ENCODE assay signal across 18 cellular contexts in genomic region chr1:225748479-225748878, GRCh38. TPM values are rescaled to one million over a fixed set of nuclear protein-coding genes. Genes with fewer than 3 reads are reported as not detected.
DNase-seq lines count a peak whose midpoint lies in the region; ATAC-seq, FAIRE-seq and TF ChIP-seq lines count a peak whose summit lies in the region.
"Had no signal": no experiment of that assay in that cellular context is flagged by ENCODE, and none has a peak within 500 bp of the region (broad histone marks: within the 10 kb centered on the region; RNA-seq: fewer than 3 reads in every experiment).

No MANE protein-coding gene starts in this region.

- H3K79me2 ChIP-seq in K562 (ENCODE audit: control insufficient read depth, insufficient read depth, low read length) (no peaks in the 10 kb centered on the region), osteoblast (ENCODE audit: insufficient read depth, low read length) (no peaks in the 10 kb centered on the region)

- H3K4me1 ChIP-seq in K562 (replicated peaks in 1 of 2; ENCODE audit: control insufficient read depth in 2 of 2, insufficient read depth in 2 of 2, low read length in 2 of 2) (peaks cover 0 to 5% of the 10 kb centered on the region in 2 experiments; a peak in 2 of 5 replicates), osteoblast (ENCODE audit: insufficient read depth, low read length) (peaks cover 17% of the 10 kb centered on the region)
- no peaks in the 10 kb centered on the region for H3K4me1 ChIP-seq in CD8-positive, alpha-beta memory T cell (ENCODE audit: insufficient read depth, low read length)

- no peaks in the 10 kb centered on the region for H3K9me1 ChIP-seq in K562 (ENCODE audit: control insufficient read depth, insufficient read depth, low read length)

- ATAC-seq in K562 (no peak), HG03139 (IDR thresholded peaks at IDR 0.05; ENCODE audit: unreplicated experiment) (no peak)
- no peak for ATAC-seq in activated CD8-positive, alpha-beta T cell treated with anti-CD3 and anti-CD28 coated beads, Interleukin-2, amount 10 ng/mL, durations not matched to agents 7 days and 5 days

- DNase-seq in Calu3 (no peak), K562 (ENCODE audit: extremely low read depth in 1 of 4, low spot score in 3 of 4) (no peak), fibroblast of gingiva (ENCODE audit: low read depth) (peak; percentile 87), osteoblast (ENCODE audit: insufficient read length, low spot score, missing footprints) (no peak)
- DNase-seq in CD8-positive, alpha-beta memory T cell: no peak
- no peak for DNase-seq in activated CD8-positive, alpha-beta T cell treated with anti-CD3 and anti-CD28 coated beads, Interleukin-2, amount 10 ng/mL, durations not matched to agents 7 days and 5 days
- DNase-seq in activated CD4-positive, alpha-beta T cell treated with anti-CD3 and anti-CD28 coated beads, Interleukin-2, amount 50 U/mL, for 4 hours: no peak
- DNase-seq: CD4-positive, CD25-positive, alpha-beta regulatory T cell; DMS79; HCEC 1CT; NCI-H2029; NCI-H2171 treated with DMSO at 0.1 percent for 48 hours; NCI-H510A; RPMI8226; SJCRH30 had no signal

- POLR2A ChIA-PET in K562 (lab: Yijun Ruan, JAX): no interaction called here
- POLR2A ChIA-PET in CD8-positive, alpha-beta memory T cell (lab: Charles Lee): no interaction called here
- POLR2A ChIA-PET in activated CD8-positive, alpha-beta T cell treated with anti-CD3 and anti-CD28 coated beads, Interleukin-2, amount 10 ng/mL, durations not matched to agents 7 days and 5 days (lab: Charles Lee): interaction anchor here (0.6 kb wide), 1 partner anchor 242 kb away, joined by 4 read pairs; no protein-coding TSS in a partner anchor

- no peak for TF ChIP-seq POLR2A in K562 (conservative IDR thresholded peaks at IDR 0.05)

- H4K20me1 ChIP-seq in K562 (replicated peaks; ENCODE audit: control insufficient read depth, insufficient read depth, low read length) (peaks cover 5% of the 10 kb centered on the region; the same call in 1 of the 2 replicates), osteoblast (ENCODE audit: insufficient read depth, low read length) (no peaks in the 10 kb centered on the region)

- CTCF ChIA-PET in Calu3 (lab: Charles Lee) (interaction anchor here (0.8 to 1.3 kb wide), 2 partner anchors 29 to 61 kb away, joined by 3 read pairs; partner anchors contain the start of gene SRP9), K562 (lab: Yijun Ruan, JAX; ENCODE audit: low intra/inter-chr PET ratio) (interaction anchor here (0.6 kb wide), 1 partner anchor 26 kb away, joined by 3 read pairs; no protein-coding TSS in a partner anchor)
- CTCF ChIA-PET in CD8-positive, alpha-beta memory T cell (lab: Charles Lee): no interaction called here
- CTCF ChIA-PET in activated CD8-positive, alpha-beta T cell treated with anti-CD3 and anti-CD28 coated beads, Interleukin-2, amount 10 ng/mL, durations not matched to agents 7 days and 5 days (lab: Charles Lee): no interaction called here

- H3K27ac ChIP-seq in K562 (ENCODE audit: extremely low read depth, low read depth, low read length) (no peak overlapping the region), osteoblast (ENCODE audit: low read depth, low read length) (peak overlapping the region; percentile 28)
- H3K27ac ChIP-seq in CD8-positive, alpha-beta memory T cell (ENCODE audit: low read depth, low read length): no peak overlapping the region
- H3K27ac ChIP-seq: SJCRH30 had no signal

- peaks cover 23% of the 10 kb centered on the region for H3K4me1 Mint-ChIP-seq in Calu3 (ENCODE audit: low read depth, unreplicated experiment)
- no peaks in the 10 kb centered on the region for H3K4me1 Mint-ChIP-seq in CD8-positive, alpha-beta memory T cell
- no peaks in the 10 kb centered on the region for H3K4me1 Mint-ChIP-seq in activated CD8-positive, alpha-beta T cell treated with anti-CD3 and anti-CD28 coated beads, Interleukin-2, amount 10 ng/mL, durations not matched to agents 7 days and 5 days (ENCODE audit: low read depth)
- H3K4me1 Mint-ChIP-seq: CD4-positive, CD25-positive, alpha-beta regulatory T cell had no signal

- peaks cover 6% of the 10 kb centered on the region for H3K36me3 Mint-ChIP-seq in Calu3 (ENCODE audit: insufficient read depth, unreplicated experiment)
- no peaks in the 10 kb centered on the region for H3K36me3 Mint-ChIP-seq in CD8-positive, alpha-beta memory T cell
- H3K36me3 Mint-ChIP-seq in activated CD8-positive, alpha-beta T cell treated with anti-CD3 and anti-CD28 coated beads, Interleukin-2, amount 10 ng/mL, durations not matched to agents 7 days and 5 days (ENCODE audit: low read depth): no peaks in the 10 kb centered on the region
- H3K36me3 Mint-ChIP-seq: CD4-positive, CD25-positive, alpha-beta regulatory T cell had no signal

- H3K9me3 ChIP-seq in K562 (replicated peaks; ENCODE audit: control insufficient read depth, insufficient read depth, low read depth, low read length) (no peaks in the 10 kb centered on the region), osteoblast (ENCODE audit: low read depth, low read length) (no peaks in the 10 kb centered on the region)
- H3K9me3 ChIP-seq in CD8-positive, alpha-beta memory T cell (ENCODE audit: low read length): no peaks in the 10 kb centered on the region
- H3K9me3 ChIP-seq: SJCRH30 had no signal

- H3K9me3 Mint-ChIP-seq in Calu3 (ENCODE audit: low read depth, unreplicated experiment): no peaks in the 10 kb centered on the region
- no peaks in the 10 kb centered on the region for H3K9me3 Mint-ChIP-seq in CD8-positive, alpha-beta memory T cell
- H3K9me3 Mint-ChIP-seq in activated CD8-positive, alpha-beta T cell treated with anti-CD3 and anti-CD28 coated beads, Interleukin-2, amount 10 ng/mL, durations not matched to agents 7 days and 5 days (ENCODE audit: insufficient read depth): no peaks in the 10 kb centered on the region

- in situ Hi-C loops in K562 (cut with MboI): no loop called here

- peak overlapping the region in 1 of 2 experiments; percentile 27; a peak in 1 of 4 replicates for H3K9ac ChIP-seq in K562 (ENCODE audit: insufficient read depth in 1 of 2, low read depth in 2 of 2, low read length in 2 of 2)

- no peaks in the 10 kb centered on the region for H3K27me3 Mint-ChIP-seq in Calu3 (ENCODE audit: unreplicated experiment)
- H3K27me3 Mint-ChIP-seq in CD8-positive, alpha-beta memory T cell: peaks cover 2 to 5% of the 10 kb centered on the region in 2 donors
- H3K27me3 Mint-ChIP-seq in activated CD8-positive, alpha-beta T cell treated with anti-CD3 and anti-CD28 coated beads, Interleukin-2, amount 10 ng/mL, durations not matched to agents 7 days and 5 days (ENCODE audit: low read depth): no peaks in the 10 kb centered on the region

- no peak for TF ChIP-seq RAD21 in K562 (CRISPR knock-in tag; conservative IDR thresholded peaks at IDR 0.05 in 1 of 2, IDR thresholded peaks at IDR 0.05 in 1 of 2)

- BruUV-seq in Calu3 (replicated peaks; lab: Mats Ljungman, UMichigan): no TSS peak
- no TSS peak for BruUV-seq in K562 (replicated peaks; lab: Mats Ljungman, UMichigan)

- H3K4me3 ChIP-seq in K562 (no peak overlapping the region), osteoblast (ENCODE audit: insufficient read depth, low read length) (no peak overlapping the region)
- H3K4me3 ChIP-seq in CD8-positive, alpha-beta memory T cell (ENCODE audit: low read length): no peak overlapping the region
- H3K4me3 ChIP-seq: SJCRH30 had no signal

- intact Hi-C loops in Calu3 (cut with micrococcal nuclease; ENCODE audit: unreplicated experiment): loop anchor here (5.0 kb wide), 1 partner anchor 46 kb away; no protein-coding TSS in a partner anchor
- intact Hi-C loops in K562 (cut with micrococcal nuclease): no loop called here

- TF ChIP-seq CTCF in Calu3 (IDR thresholded peaks at IDR 0.05; ENCODE audit: unreplicated experiment) (no peak), K562 (IDR thresholded peaks at IDR 0.05 in 2 of 3, conservative IDR thresholded peaks at IDR 0.05 in 1 of 3; ENCODE audit: insufficient read depth in 2 of 3, low read depth in 1 of 3, low read length in 3 of 3) (no peak), osteoblast (IDR thresholded peaks at IDR 0.05; ENCODE audit: extremely low read depth, low read depth, low read length) (no peak)

- H3K4me2 ChIP-seq in K562 (ENCODE audit: insufficient read depth, low read length): no peak overlapping the region
- H3K4me2 ChIP-seq in osteoblast (ENCODE audit: insufficient read depth, low read length): no peak overlapping the region

- no peak overlapping the region for H2AFZ ChIP-seq in K562 (ENCODE audit: low read depth, low read length)
- H2AFZ ChIP-seq in osteoblast (ENCODE audit: low read length): peak overlapping the region; percentile 74

- no peak for TF ChIP-seq EP300 in K562 (IDR thresholded peaks at IDR 0.05; ENCODE audit: low read length)

- 17% methylated on average over 13 of the region's 13 CpGs for WGBS in K562 (ENCODE audit: insufficient coverage, low coverage, missing lambda C conversion rate)

- peaks cover 42 to 75% of the 10 kb centered on the region in 2 experiments for H3K27me3 ChIP-seq in K562 (ENCODE audit: control insufficient read depth in 2 of 2, insufficient read depth in 2 of 2, low read length in 2 of 2)
- no peaks in the 10 kb centered on the region for H3K27me3 ChIP-seq in osteoblast (ENCODE audit: insufficient read depth, low read length)
- H3K27me3 ChIP-seq in CD8-positive, alpha-beta memory T cell (ENCODE audit: insufficient read depth, low read length, poor library complexity, severe bottlenecking): no peaks in the 10 kb centered on the region
- H3K27me3 ChIP-seq: SJCRH30 had no signal

- H3K4me3 Mint-ChIP-seq in Calu3 (ENCODE audit: low read depth, unreplicated experiment): no peak overlapping the region
- no peak overlapping the region for H3K4me3 Mint-ChIP-seq in CD8-positive, alpha-beta memory T cell
- no peak overlapping the region for H3K4me3 Mint-ChIP-seq in activated CD8-positive, alpha-beta T cell treated with anti-CD3 and anti-CD28 coated beads, Interleukin-2, amount 10 ng/mL, durations not matched to agents 7 days and 5 days
- H3K4me3 Mint-ChIP-seq: CD4-positive, CD25-positive, alpha-beta regulatory T cell had no signal

- H3K36me3 ChIP-seq in K562 (ENCODE audit: control insufficient read depth, insufficient read depth, low read length) (no peaks in the 10 kb centered on the region), osteoblast (ENCODE audit: insufficient read depth, low read length) (no peaks in the 10 kb centered on the region)
- no peaks in the 10 kb centered on the region for H3K36me3 ChIP-seq in CD8-positive, alpha-beta memory T cell (ENCODE audit: insufficient read depth, low read length)
- H3K36me3 ChIP-seq: SJCRH30 had no signal

- FAIRE-seq in K562 (lab: Jason Lieb, UNC): peak; percentile 15
- FAIRE-seq: A204.1, GM12891 had no signal

- H3K27ac Mint-ChIP-seq in Calu3 (ENCODE audit: unreplicated experiment): peak overlapping the region; percentile 71
- no peak overlapping the region for H3K27ac Mint-ChIP-seq in CD8-positive, alpha-beta memory T cell
- no peak overlapping the region for H3K27ac Mint-ChIP-seq in activated CD8-positive, alpha-beta T cell treated with anti-CD3 and anti-CD28 coated beads, Interleukin-2, amount 10 ng/mL, durations not matched to agents 7 days and 5 days
- H3K27ac Mint-ChIP-seq: CD4-positive, CD25-positive, alpha-beta regulatory T cell had no signal

RNA-seq across cellular contexts. Expression of gene SRP9, which starts 29.1 kb away (rescaled TPM):
- total RNA-seq in Calu3 (2022) (264 and 312 TPM in 2 replicates), K562 (2014; rRNA removed) (272 and 273 TPM in 2 replicates), K562 (2014; rRNA removed; fragmentation: Illumina TruSeq; extraction: Trizol) (690 and 726 TPM in 2 replicates), K562 (2015; rRNA removed; fragmentation: Illumina TruSeq; extraction: Trizol) (537 and 597 TPM in 2 replicates), K562 (2021) (434 and 437 TPM in 2 replicates), osteoblast (174 and 178 TPM in 2 replicates)
- total RNA-seq in K562 (2011; cell fraction: chromatin; rRNA removed; ENCODE audit: low replicate concordance): 83.3 and 146 TPM in 2 replicates
- total RNA-seq in K562 (2011; cell fraction: nucleolus; rRNA removed): 43.4 and 63.3 TPM in 2 replicates
- total RNA-seq in K562 (2011; cell fraction: nucleoplasm; rRNA removed): 146 and 277 TPM in 2 replicates
- polyA plus RNA-seq in K562 (2011; rRNA removed) (836 and 1,016 TPM in 2 replicates), K562 (2014; fragmentation: Illumina TruSeq; extraction: Trizol) (557 and 668 TPM in 2 replicates), K562 (2014; fragmentation: Nextera tagmentation; extraction: Ambion mirVana) (1,000 to 10,000 TPM; 1,645 to 1,892 TPM), K562 (2014; rRNA removed) (502 and 509 TPM in 2 replicates)
- polyA plus RNA-seq in K562 (2011; cell fraction: cytosol; rRNA removed): 227 and 688 TPM in 2 replicates
- polyA plus RNA-seq in K562 (2011; cell fraction: nucleus; rRNA removed): 227 and 377 TPM in 2 replicates
- 392 and 460 TPM in 2 replicates for polyA plus RNA-seq in K562 (2012)
- polyA minus RNA-seq in K562 (2011; rRNA and poly(A)+ RNA removed): 359 and 411 TPM in 2 replicates
- polyA minus RNA-seq in K562 (2011; cell fraction: cytosol; rRNA and poly(A)+ RNA removed): 148 and 171 TPM in 2 replicates
- 33.3 and 80.0 TPM in 2 replicates for polyA minus RNA-seq in K562 (2011; cell fraction: nucleus; rRNA and poly(A)+ RNA removed)
- 100 to 1,000 TPM; 339 TPM for total RNA-seq in CD8-positive, alpha-beta memory T cell
- polyA plus RNA-seq in CD8-positive, alpha-beta memory T cell: 293 TPM
- 100 to 1,000 TPM; 240 to 247 TPM for total RNA-seq in activated CD8-positive, alpha-beta T cell treated with anti-CD3 and anti-CD28 coated beads, Interleukin-2, amount 10 ng/mL, durations not matched to agents 7 days and 5 days

Comparison
In these comparisons a context has a peak if more than half of its experiments do, and no peak if none do; other contexts are left out.
1. CTCF ChIA-PET loops: an anchor here in Calu3 (0.8 to 1.3 kb wide) and K562 (0.6 kb wide); none called in CD8-positive, alpha-beta memory T cell and activated CD8-positive, alpha-beta T cell treated with anti-CD3 and anti-CD28 coated beads, Interleukin-2, amount 10 ng/mL, durations not matched to agents 7 days and 5 days.